ENCODE assay signal across 10 cellular contexts in the genomic region with DNA sequence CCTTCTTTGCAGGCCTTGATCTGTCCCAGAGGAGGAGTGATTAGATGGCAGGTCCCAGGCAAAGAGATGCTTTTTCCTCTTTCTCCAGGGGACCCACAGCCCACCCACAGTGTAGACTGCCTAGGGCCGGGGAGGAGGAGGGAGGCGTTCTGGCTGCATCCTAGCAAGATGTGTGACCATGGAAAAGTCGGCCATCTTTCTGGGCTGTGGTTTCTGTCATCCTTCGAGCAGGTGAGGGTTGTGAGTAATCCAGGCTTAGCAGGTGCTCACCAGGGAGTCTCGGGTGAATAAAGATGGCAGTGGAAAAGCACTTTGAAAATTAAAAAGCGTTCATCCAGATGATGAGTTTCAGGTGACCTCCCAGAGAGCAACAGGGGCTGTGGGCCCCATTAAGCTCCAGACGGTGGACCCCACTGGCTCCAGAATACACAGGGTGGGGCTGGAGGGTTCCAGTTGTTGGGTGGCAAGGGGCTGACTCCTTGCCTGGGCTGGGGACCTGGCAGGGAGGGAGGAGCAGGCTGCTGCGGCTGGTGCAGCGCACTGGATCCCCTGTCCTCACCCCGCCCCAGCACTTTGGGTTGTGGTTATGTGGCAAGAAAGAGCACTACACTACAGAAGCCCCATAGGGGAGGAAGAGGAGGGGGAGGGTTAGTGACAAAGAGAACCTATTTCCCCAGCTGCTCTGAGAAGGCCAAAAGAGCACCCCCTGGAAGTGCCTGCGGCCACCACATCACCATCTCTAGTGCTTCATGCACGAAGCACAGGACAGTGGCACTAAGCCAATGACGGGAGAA. TPM values are rescaled to one million over a fixed set of nuclear protein-coding genes. Genes with fewer than 3 reads are reported as not detected.
DNase-seq lines count a peak whose midpoint lies in the region; ATAC-seq, FAIRE-seq and TF ChIP-seq lines count a peak whose summit lies in the region.
"Had no signal": no experiment of that assay in that cellular context is flagged by ENCODE, and none has a peak within 500 bp of the region (broad histone marks: within the 10 kb centered on the region; RNA-seq: fewer than 3 reads in every experiment).

No MANE protein-coding gene starts in this region.

- ATAC-seq in GM19023 (IDR thresholded peaks at IDR 0.05; ENCODE audit: unreplicated experiment) (peak; percentile 35), HG03108 (IDR thresholded peaks at IDR 0.05; ENCODE audit: unreplicated experiment) (peak; percentile 36)
- ATAC-seq in stimulated activated naive B cell treated with anti-CD40 and anti-IgM and Interleukin-4, amounts not matched to agents 10 μg/mL and 1 μg/mL and 100 μg/mL, for 72 hours (replicated peaks) = peak; percentile 40 to 49

- peak overlapping the region; percentile 88 for H3K27ac Mint-ChIP-seq in T-helper 1 cell treated with Interleukin-12 subunit alpha and Interleukin-12 subunit beta and Interleukin-4 antibody, amounts not matched to agents 30 μg/mL and 1 μg/mL, for 36 hours
- H3K27ac Mint-ChIP-seq in stimulated activated naive B cell treated with anti-CD40 and anti-IgM and Interleukin-4, amounts not matched to agents 10 μg/mL and 1 μg/mL and 100 μg/mL, for 72 hours = peak overlapping the region; percentile 43

- H3K27ac ChIP-seq in colonic mucosa = peak overlapping the region; percentile 47

- no peaks in the 10 kb centered on the region for H3K9me3 ChIP-seq in colonic mucosa

- H3K9ac ChIP-seq in colonic mucosa (ENCODE audit: low read depth in 2 of 2, low read length in 2 of 2) = peak overlapping the region; percentile 31 to 34

- no peaks in the 10 kb centered on the region for H3K36me3 ChIP-seq in colonic mucosa

- DNase-seq in colonic mucosa (no peak), dedifferentiated amniotic fluid mesenchymal stem cell (ENCODE audit: extremely low spot score) (no peak), RKO (ENCODE audit: low spot score) (no peak), urothelium cell line (ENCODE audit: low spot score) (no peak)
- peak; percentile 21 for DNase-seq in stimulated activated naive B cell treated with anti-CD40 and anti-IgM and Interleukin-4, amounts not matched to agents 10 μg/mL and 1 μg/mL and 100 μg/mL, for 72 hours

- intact Hi-C loops in colonic mucosa (cut with DNase I) = no loop called here

- no peaks in the 10 kb centered on the region for H3K27me3 ChIP-seq in colonic mucosa

- H3K9me3 Mint-ChIP-seq in T-helper 1 cell treated with Interleukin-12 subunit alpha and Interleukin-12 subunit beta and Interleukin-4 antibody, amounts not matched to agents 30 μg/mL and 1 μg/mL, for 36 hours = no peaks in the 10 kb centered on the region
- H3K9me3 Mint-ChIP-seq in stimulated activated naive B cell treated with anti-CD40 and anti-IgM and Interleukin-4, amounts not matched to agents 10 μg/mL and 1 μg/mL and 100 μg/mL, for 72 hours = no peaks in the 10 kb centered on the region

- H3K36me3 Mint-ChIP-seq in T-helper 1 cell treated with Interleukin-12 subunit alpha and Interleukin-12 subunit beta and Interleukin-4 antibody, amounts not matched to agents 30 μg/mL and 1 μg/mL, for 36 hours (ENCODE audit: low read depth) = peaks cover 11% of the 10 kb centered on the region
- H3K36me3 Mint-ChIP-seq in stimulated activated naive B cell treated with anti-CD40 and anti-IgM and Interleukin-4, amounts not matched to agents 10 μg/mL and 1 μg/mL and 100 μg/mL, for 72 hours = peaks cover 3 to 10% of the 10 kb centered on the region in 2 donors

- H3K4me1 Mint-ChIP-seq in T-helper 1 cell treated with Interleukin-12 subunit alpha and Interleukin-12 subunit beta and Interleukin-4 antibody, amounts not matched to agents 30 μg/mL and 1 μg/mL, for 36 hours (ENCODE audit: low read depth) = peaks cover 55% of the 10 kb centered on the region
- H3K4me1 Mint-ChIP-seq in stimulated activated naive B cell treated with anti-CD40 and anti-IgM and Interleukin-4, amounts not matched to agents 10 μg/mL and 1 μg/mL and 100 μg/mL, for 72 hours = peaks cover 61 to 82% of the 10 kb centered on the region in 2 donors

- no peak for TF ChIP-seq CTCF in colonic mucosa (IDR thresholded peaks at IDR 0.05)

- peak overlapping the region; percentile 86 for H3K4me3 Mint-ChIP-seq in T-helper 1 cell treated with Interleukin-12 subunit alpha and Interleukin-12 subunit beta and Interleukin-4 antibody, amounts not matched to agents 30 μg/mL and 1 μg/mL, for 36 hours
- peak overlapping the region; percentile 61 to 69 for H3K4me3 Mint-ChIP-seq in stimulated activated naive B cell treated with anti-CD40 and anti-IgM and Interleukin-4, amounts not matched to agents 10 μg/mL and 1 μg/mL and 100 μg/mL, for 72 hours
- H3K4me3 Mint-ChIP-seq: nephron had no signal

- no peaks in the 10 kb centered on the region for H3K4me1 ChIP-seq in colonic mucosa

- H3K27me3 Mint-ChIP-seq in T-helper 1 cell treated with Interleukin-12 subunit alpha and Interleukin-12 subunit beta and Interleukin-4 antibody, amounts not matched to agents 30 μg/mL and 1 μg/mL, for 36 hours (ENCODE audit: low read depth) = no peaks in the 10 kb centered on the region
- H3K27me3 Mint-ChIP-seq in stimulated activated naive B cell treated with anti-CD40 and anti-IgM and Interleukin-4, amounts not matched to agents 10 μg/mL and 1 μg/mL and 100 μg/mL, for 72 hours = no peaks in the 10 kb centered on the region

- no peak for FAIRE-seq in urothelium cell line (lab: Jason Lieb, UNC)
- FAIRE-seq: TTC549 had no signal

- H3K4me3 ChIP-seq in colonic mucosa = no peak overlapping the region

RNA-seq across cellular contexts. Expression of a gene that starts 23.7 kb away (rescaled TPM):
- 10 to 100 TPM; 30.6 to 42.4 TPM for total RNA-seq in colonic mucosa
